Comparison of ENCODE assay signal across 1 cellular context in the genomic region with DNA sequence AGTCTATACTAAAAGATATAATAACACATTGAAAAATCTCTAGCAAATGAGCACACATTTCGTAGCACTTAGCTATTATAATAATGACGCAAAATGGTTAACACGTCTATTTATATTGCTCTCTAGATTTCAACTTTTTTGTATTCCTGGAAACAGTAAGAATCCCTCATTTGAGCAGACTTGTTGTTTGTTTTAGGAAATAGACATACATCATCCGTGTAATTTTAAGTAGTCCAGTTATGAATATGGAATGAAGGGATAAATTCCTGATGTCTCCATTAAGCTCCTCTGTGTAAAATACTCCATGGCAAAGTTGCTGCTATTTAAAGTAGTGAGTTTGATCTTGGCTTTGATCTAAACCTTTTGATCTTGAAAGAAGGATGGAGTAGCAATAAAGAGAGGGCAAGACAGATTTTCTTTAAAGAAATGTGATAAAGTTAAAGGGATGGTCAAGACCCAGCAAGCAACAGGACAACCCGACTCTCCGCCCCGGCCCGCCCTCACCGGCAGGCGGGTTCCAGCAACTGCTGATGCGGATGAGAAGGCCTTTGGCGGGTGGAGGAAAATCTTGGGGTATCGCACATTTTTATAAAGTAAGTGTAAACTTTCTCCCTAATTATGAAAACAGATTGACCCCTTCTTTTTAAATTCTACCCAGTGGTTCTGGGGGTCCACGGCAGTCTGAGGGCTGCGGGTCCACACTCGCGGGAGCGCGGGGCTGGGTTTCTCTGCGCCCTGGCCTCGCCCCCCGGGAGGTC.
TF ChIP-seq lines count a peak whose summit lies in the region.

No MANE protein-coding gene starts in this region.

TF ChIP-seq in HEK293, 187 proteins besides CTCF, POLR2A, EP300 and RAD21 (continued from another document and continues in another):
- TF ChIP-seq, protein P1, sequence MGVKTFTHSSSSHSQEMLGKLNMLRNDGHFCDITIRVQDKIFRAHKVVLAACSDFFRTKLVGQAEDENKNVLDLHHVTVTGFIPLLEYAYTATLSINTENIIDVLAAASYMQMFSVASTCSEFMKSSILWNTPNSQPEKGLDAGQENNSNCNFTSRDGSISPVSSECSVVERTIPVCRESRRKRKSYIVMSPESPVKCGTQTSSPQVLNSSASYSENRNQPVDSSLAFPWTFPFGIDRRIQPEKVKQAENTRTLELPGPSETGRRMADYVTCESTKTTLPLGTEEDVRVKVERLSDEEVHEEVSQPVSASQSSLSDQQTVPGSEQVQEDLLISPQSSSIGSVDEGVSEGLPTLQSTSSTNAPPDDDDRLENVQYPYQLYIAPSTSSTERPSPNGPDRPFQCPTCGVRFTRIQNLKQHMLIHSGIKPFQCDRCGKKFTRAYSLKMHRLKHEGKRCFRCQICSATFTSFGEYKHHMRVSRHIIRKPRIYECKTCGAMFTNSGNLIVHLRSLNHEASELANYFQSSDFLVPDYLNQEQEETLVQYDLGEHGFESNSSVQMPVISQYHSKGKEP (tag by site-specific recombination; IDR thresholded peaks at IDR 0.05), result no peak
- TF ChIP-seq, protein P2, sequence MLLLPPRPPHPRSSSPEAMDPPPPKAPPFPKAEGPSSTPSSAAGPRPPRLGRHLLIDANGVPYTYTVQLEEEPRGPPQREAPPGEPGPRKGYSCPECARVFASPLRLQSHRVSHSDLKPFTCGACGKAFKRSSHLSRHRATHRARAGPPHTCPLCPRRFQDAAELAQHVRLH (tag by site-specific recombination; IDR thresholded peaks at IDR 0.05), result no peak
- no peak for TF ChIP-seq HOXC10 (CRISPR knock-in tag; IDR thresholded peaks at IDR 0.05)
- no peak for TF ChIP-seq SETDB1 (IDR thresholded peaks at IDR 0.05; ENCODE audit: insufficient read length, low read length)
- TF ChIP-seq GLI4 (tag by site-specific recombination; IDR thresholded peaks at IDR 0.05), result no peak
- TF ChIP-seq IKZF3 (tag by site-specific recombination; IDR thresholded peaks at IDR 0.05), result no peak
- no peak for TF ChIP-seq ZNF600 (tag by site-specific recombination; IDR thresholded peaks at IDR 0.05)
- TF ChIP-seq, protein P3, sequence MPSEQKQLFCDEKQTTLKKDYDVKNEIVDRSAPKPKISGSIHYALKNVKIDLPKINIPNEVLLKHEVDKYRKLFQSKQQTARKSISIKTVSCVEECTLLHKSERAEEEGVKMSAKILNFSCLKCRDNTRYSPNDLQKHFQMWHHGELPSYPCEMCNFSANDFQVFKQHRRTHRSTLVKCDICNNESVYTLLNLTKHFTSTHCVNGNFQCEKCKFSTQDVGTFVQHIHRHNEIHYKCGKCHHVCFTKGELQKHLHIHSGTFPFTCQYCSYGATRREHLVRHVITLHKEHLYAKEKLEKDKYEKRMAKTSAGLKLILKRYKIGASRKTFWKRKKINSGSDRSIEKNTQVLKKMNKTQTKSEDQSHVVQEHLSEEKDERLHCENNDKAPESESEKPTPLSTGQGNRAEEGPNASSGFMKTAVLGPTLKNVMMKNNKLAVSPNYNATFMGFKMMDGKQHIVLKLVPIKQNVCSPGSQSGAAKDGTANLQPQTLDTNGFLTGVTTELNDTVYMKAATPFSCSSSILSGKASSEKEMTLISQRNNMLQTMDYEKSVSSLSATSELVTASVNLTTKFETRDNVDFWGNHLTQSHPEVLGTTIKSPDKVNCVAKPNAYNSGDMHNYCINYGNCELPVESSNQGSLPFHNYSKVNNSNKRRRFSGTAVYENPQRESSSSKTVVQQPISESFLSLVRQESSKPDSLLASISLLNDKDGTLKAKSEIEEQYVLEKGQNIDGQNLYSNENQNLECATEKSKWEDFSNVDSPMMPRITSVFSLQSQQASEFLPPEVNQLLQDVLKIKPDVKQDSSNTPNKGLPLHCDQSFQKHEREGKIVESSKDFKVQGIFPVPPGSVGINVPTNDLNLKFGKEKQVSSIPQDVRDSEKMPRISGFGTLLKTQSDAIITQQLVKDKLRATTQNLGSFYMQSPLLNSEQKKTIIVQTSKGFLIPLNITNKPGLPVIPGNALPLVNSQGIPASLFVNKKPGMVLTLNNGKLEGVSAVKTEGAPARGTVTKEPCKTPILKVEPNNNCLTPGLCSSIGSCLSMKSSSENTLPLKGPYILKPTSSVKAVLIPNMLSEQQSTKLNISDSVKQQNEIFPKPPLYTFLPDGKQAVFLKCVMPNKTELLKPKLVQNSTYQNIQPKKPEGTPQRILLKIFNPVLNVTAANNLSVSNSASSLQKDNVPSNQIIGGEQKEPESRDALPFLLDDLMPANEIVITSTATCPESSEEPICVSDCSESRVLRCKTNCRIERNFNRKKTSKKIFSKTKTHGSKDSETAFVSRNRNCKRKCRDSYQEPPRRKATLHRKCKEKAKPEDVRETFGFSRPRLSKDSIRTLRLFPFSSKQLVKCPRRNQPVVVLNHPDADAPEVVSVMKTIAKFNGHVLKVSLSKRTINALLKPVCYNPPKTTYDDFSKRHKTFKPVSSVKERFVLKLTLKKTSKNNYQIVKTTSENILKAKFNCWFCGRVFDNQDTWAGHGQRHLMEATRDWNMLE (tag by site-specific recombination; conservative IDR thresholded peaks at IDR 0.05; ENCODE audit: low read depth), result no peak
- TF ChIP-seq, protein P4, sequence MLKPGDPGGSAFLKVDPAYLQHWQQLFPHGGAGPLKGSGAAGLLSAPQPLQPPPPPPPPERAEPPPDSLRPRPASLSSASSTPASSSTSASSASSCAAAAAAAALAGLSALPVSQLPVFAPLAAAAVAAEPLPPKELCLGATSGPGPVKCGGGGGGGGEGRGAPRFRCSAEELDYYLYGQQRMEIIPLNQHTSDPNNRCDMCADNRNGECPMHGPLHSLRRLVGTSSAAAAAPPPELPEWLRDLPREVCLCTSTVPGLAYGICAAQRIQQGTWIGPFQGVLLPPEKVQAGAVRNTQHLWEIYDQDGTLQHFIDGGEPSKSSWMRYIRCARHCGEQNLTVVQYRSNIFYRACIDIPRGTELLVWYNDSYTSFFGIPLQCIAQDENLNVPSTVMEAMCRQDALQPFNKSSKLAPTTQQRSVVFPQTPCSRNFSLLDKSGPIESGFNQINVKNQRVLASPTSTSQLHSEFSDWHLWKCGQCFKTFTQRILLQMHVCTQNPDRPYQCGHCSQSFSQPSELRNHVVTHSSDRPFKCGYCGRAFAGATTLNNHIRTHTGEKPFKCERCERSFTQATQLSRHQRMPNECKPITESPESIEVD (tag by site-specific recombination; IDR thresholded peaks at IDR 0.05), result no peak
- TF ChIP-seq ZNF10 (tag by site-specific recombination; IDR thresholded peaks at IDR 0.05), result peak; percentile 98
- TF ChIP-seq ZNF610 (tag by site-specific recombination; IDR thresholded peaks at IDR 0.05; ENCODE audit: borderline replicate concordance), result no peak
- peak; percentile 20; the same call in 1 of the 2 replicates for TF ChIP-seq SP2 (tag by site-specific recombination; IDR thresholded peaks at IDR 0.05)
- TF ChIP-seq, protein P5, sequence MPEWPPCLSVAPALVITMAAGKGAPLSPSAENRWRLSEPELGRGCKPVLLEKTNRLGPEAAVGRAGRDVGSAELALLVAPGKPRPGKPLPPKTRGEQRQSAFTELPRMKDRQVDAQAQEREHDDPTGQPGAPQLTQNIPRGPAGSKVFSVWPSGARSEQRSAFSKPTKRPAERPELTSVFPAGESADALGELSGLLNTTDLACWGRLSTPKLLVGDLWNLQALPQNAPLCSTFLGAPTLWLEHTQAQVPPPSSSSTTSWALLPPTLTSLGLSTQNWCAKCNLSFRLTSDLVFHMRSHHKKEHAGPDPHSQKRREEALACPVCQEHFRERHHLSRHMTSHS (tag by site-specific recombination; IDR thresholded peaks at IDR 0.05), result no peak
- TF ChIP-seq ZNF114 (tag by site-specific recombination; IDR thresholded peaks at IDR 0.05), result no peak
- TF ChIP-seq ZNF211 (tag by site-specific recombination; IDR thresholded peaks at IDR 0.05; ENCODE audit: low read depth), result no peak
- TF ChIP-seq ZNF514 (tag by site-specific recombination; IDR thresholded peaks at IDR 0.05), result no peak
- TF ChIP-seq YY1 (tag by site-specific recombination; IDR thresholded peaks at IDR 0.05), result no peak
- no peak for TF ChIP-seq ZNF302 (tag by site-specific recombination; IDR thresholded peaks at IDR 0.05; ENCODE audit: low read depth)
- TF ChIP-seq ZNF416 (tag by site-specific recombination; IDR thresholded peaks at IDR 0.05), result no peak
- TF ChIP-seq SCRT2 (tag by site-specific recombination; IDR thresholded peaks at IDR 0.05), result peak; percentile 62; the same call in 1 of the 2 replicates
- no peak for TF ChIP-seq GLI2 (tag by site-specific recombination; IDR thresholded peaks at IDR 0.05; ENCODE audit: borderline replicate concordance, low read depth)
- no peak for TF ChIP-seq ZNF133 (tag by site-specific recombination; IDR thresholded peaks at IDR 0.05)
- 0 out of 2 replicates have a peak, but pooled peaks have one; percentile 41 for TF ChIP-seq ZXDB (tag by site-specific recombination; IDR thresholded peaks at IDR 0.05)
- no peak for TF ChIP-seq MZF1 (tag by site-specific recombination; IDR thresholded peaks at IDR 0.05; ENCODE audit: borderline replicate concordance)
- TF ChIP-seq ZNF24 (tag by site-specific recombination; IDR thresholded peaks at IDR 0.05), result no peak
- TF ChIP-seq ZNF146 (tag by site-specific recombination; IDR thresholded peaks at IDR 0.05), result no peak
- no peak for TF ChIP-seq ZNF175 (tag by site-specific recombination; IDR thresholded peaks at IDR 0.05)
- TF ChIP-seq ZNF157 (tag by site-specific recombination; IDR thresholded peaks at IDR 0.05), result no peak
- no peak for TF ChIP-seq ZNF521 (tag by site-specific recombination; IDR thresholded peaks at IDR 0.05)
- TF ChIP-seq ZEB2 (tag by site-specific recombination; IDR thresholded peaks at IDR 0.05), result peak; percentile 55; the same call in 1 of the 2 replicates
- TF ChIP-seq ZNF571 (tag by site-specific recombination; IDR thresholded peaks at IDR 0.05), result no peak
- TF ChIP-seq ZNF555 (tag by site-specific recombination; conservative IDR thresholded peaks at IDR 0.05), result no peak
- TF ChIP-seq ZFP37 (tag by site-specific recombination; IDR thresholded peaks at IDR 0.05), result no peak
- no peak for TF ChIP-seq ZNF660 (tag by site-specific recombination; IDR thresholded peaks at IDR 0.05)
- no peak for TF ChIP-seq ZNF350 (tag by site-specific recombination; IDR thresholded peaks at IDR 0.05)
- TF ChIP-seq, protein P6, sequence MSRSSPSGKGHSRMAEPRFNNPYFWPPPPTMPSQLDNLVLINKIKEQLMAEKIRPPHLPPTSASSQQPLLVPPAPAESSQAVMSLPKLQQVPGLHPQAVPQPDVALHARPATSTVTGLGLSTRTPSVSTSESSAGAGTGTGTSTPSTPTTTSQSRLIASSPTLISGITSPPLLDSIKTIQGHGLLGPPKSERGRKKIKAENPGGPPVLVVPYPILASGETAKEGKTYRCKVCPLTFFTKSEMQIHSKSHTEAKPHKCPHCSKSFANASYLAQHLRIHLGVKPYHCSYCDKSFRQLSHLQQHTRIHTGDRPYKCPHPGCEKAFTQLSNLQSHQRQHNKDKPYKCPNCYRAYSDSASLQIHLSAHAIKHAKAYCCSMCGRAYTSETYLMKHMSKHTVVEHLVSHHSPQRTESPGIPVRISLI (tag by site-specific recombination; IDR thresholded peaks at IDR 0.05), result no peak
- TF ChIP-seq, protein P7, sequence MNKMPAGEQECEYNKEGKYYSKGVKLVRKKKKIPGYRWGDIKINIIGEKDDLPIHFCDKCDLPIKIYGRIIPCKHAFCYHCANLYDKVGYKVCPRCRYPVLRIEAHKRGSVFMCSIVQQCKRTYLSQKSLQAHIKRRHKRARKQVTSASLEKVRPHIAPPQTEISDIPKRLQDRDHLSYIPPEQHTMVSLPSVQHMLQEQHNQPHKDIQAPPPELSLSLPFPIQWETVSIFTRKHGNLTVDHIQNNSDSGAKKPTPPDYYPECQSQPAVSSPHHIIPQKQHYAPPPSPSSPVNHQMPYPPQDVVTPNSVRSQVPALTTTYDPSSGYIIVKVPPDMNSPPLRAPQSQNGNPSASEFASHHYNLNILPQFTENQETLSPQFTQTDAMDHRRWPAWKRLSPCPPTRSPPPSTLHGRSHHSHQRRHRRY (tag by site-specific recombination; IDR thresholded peaks at IDR 0.05), result no peak
- no peak for TF ChIP-seq ZNF785 (tag by site-specific recombination; IDR thresholded peaks at IDR 0.05)
- no peak for TF ChIP-seq KLF8 (tag by site-specific recombination; IDR thresholded peaks at IDR 0.05)
- no peak for TF ChIP-seq TRIM28 (IDR thresholded peaks at IDR 0.05; ENCODE audit: borderline replicate concordance, low read length)
- no peak for TF ChIP-seq KLF7 (tag by site-specific recombination; IDR thresholded peaks at IDR 0.05; ENCODE audit: borderline replicate concordance)
- TF ChIP-seq, protein P8, sequence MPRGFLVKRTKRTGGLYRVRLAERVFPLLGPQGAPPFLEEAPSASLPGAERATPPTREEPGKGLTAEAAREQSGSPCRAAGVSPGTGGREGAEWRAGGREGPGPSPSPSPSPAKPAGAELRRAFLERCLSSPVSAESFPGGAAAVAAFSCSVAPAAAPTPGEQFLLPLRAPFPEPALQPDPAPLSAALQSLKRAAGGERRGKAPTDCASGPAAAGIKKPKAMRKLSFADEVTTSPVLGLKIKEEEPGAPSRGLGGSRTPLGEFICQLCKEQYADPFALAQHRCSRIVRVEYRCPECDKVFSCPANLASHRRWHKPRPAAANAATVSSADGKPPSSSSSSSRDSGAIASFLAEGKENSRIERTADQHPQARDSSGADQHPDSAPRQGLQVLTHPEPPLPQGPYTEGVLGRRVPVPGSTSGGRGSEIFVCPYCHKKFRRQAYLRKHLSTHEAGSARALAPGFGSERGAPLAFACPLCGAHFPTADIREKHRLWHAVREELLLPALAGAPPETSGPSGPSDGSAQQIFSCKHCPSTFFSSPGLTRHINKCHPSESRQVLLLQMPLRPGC (tag by site-specific recombination; IDR thresholded peaks at IDR 0.05), result no peak
- no peak for TF ChIP-seq ZFP69B (tag by site-specific recombination; IDR thresholded peaks at IDR 0.05)
- no peak for TF ChIP-seq ZBTB20 (tag by site-specific recombination; IDR thresholded peaks at IDR 0.05)
- peak; percentile 85 for TF ChIP-seq ZNF335 (tag by site-specific recombination; conservative IDR thresholded peaks at IDR 0.05)
- TF ChIP-seq, protein P9, sequence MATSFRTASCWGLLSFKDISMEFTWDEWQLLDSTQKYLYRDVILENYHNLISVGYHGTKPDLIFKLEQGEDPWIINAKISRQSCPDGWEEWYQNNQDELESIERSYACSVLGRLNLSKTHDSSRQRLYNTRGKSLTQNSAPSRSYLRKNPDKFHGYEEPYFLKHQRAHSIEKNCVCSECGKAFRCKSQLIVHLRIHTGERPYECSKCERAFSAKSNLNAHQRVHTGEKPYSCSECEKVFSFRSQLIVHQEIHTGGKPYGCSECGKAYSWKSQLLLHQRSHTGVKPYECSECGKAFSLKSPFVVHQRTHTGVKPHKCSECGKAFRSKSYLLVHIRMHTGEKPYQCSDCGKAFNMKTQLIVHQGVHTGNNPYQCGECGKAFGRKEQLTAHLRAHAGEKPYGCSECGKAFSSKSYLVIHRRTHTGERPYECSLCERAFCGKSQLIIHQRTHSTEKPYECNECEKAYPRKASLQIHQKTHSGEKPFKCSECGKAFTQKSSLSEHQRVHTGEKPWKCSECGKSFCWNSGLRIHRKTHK (tag by site-specific recombination; IDR thresholded peaks at IDR 0.05), result no peak
- TF ChIP-seq ZSCAN30 (tag by site-specific recombination; IDR thresholded peaks at IDR 0.05), result no peak
- TF ChIP-seq, protein P10, sequence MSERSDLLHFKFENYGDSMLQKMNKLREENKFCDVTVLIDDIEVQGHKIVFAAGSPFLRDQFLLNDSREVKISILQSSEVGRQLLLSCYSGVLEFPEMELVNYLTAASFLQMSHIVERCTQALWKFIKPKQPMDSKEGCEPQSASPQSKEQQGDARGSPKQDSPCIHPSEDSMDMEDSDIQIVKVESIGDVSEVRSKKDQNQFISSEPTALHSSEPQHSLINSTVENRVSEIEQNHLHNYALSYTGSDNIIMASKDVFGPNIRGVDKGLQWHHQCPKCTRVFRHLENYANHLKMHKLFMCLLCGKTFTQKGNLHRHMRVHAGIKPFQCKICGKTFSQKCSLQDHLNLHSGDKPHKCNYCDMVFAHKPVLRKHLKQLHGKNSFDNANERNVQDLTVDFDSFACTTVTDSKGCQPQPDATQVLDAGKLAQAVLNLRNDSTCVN (tag by site-specific recombination; optimal IDR thresholded peaks at IDR 0.05), result no peak
